ENCODE assay signal across 9 cellular contexts in genomic region chr10:88582411-88582805, GRCh38. TPM values are rescaled to one million over a fixed set of nuclear protein-coding genes. Genes with fewer than 3 reads are reported as not detected.
DNase-seq lines count a peak whose midpoint lies in the region; ATAC-seq and TF ChIP-seq lines count a peak whose summit lies in the region.
"Had no signal": no experiment of that assay in that cellular context is flagged by ENCODE, and none has a peak within 500 bp of the region (broad histone marks: within the 10 kb centered on the region; RNA-seq: fewer than 3 reads in every experiment).

No MANE protein-coding gene starts in this region.

- no peak for DNase-seq in T-helper 2 cell treated with Interferon-gamma antibody and Interleukin-4, amounts not matched to agents 5 μg/mL and 100 μg/mL, for 36 hours (ENCODE audit: low spot score)
- DNase-seq in T-helper 2 cell: no peak
- DNase-seq in ascending aorta (ENCODE audit: low spot score in 2 of 2): no peak
- no peak for DNase-seq in left lung
- no peak for DNase-seq in NCI-H345 (lab: John Stamatoyannopoulos, UW)
- DNase-seq in mucosa of gallbladder (ENCODE audit: low spot score): no peak
- DNase-seq in OCI-M1 (lab: John Stamatoyannopoulos, UW): no peak

- no peaks in the 10 kb centered on the region for H3K36me3 ChIP-seq in ascending aorta
- H3K36me3 ChIP-seq in left lung: no peaks in the 10 kb centered on the region
- H3K36me3 ChIP-seq in subcutaneous abdominal adipose tissue (ENCODE audit: control insufficient read depth in 5 of 5, insufficient read depth in 5 of 5, low read length in 5 of 5): peaks cover 0 to 6% (median 0%) of the 10 kb centered on the region in 5 donors

- H3K9me3 Mint-ChIP-seq in T-helper 2 cell treated with Interferon-gamma antibody and Interleukin-4, amounts not matched to agents 5 μg/mL and 100 μg/mL, for 36 hours: peaks cover 3% of the 10 kb centered on the region

- H3K9me3 ChIP-seq in ascending aorta (no peaks in the 10 kb centered on the region), left lung (no peaks in the 10 kb centered on the region), subcutaneous abdominal adipose tissue (ENCODE audit: control insufficient read depth in 5 of 5, low read length in 5 of 5) (no peaks in the 10 kb centered on the region)

- H3K27ac ChIP-seq in ascending aorta: peak overlapping the region; percentile 88 to 91
- H3K27ac ChIP-seq in left lung: peak overlapping the region; percentile 89
- H3K27ac ChIP-seq in subcutaneous abdominal adipose tissue (ENCODE audit: low read depth, low read length): peak overlapping the region; percentile 97

- H3K27me3 Mint-ChIP-seq in T-helper 2 cell treated with Interferon-gamma antibody and Interleukin-4, amounts not matched to agents 5 μg/mL and 100 μg/mL, for 36 hours (ENCODE audit: low read depth): peaks cover 18% of the 10 kb centered on the region

- no peak for ATAC-seq in left lung

- peaks cover 0 to 6% of the 10 kb centered on the region in 2 donors for H3K4me1 ChIP-seq in ascending aorta
- peaks cover 0 to 3% of the 10 kb centered on the region in 2 donors for H3K4me1 ChIP-seq in left lung
- H3K4me1 ChIP-seq in subcutaneous abdominal adipose tissue (ENCODE audit: control insufficient read depth in 5 of 5, insufficient read depth in 5 of 5, low read length in 5 of 5): peaks cover 2 to 13% (median 11%) of the 10 kb centered on the region in 5 donors

- TF ChIP-seq CTCF in ascending aorta (IDR thresholded peaks at IDR 0.05) (no peak), left lung (IDR thresholded peaks at IDR 0.05) (no peak)

- peaks cover 8% of the 10 kb centered on the region for H3K4me1 Mint-ChIP-seq in T-helper 2 cell treated with Interferon-gamma antibody and Interleukin-4, amounts not matched to agents 5 μg/mL and 100 μg/mL, for 36 hours (ENCODE audit: low read depth)

- intact Hi-C loops in ascending aorta (cut with DNase I): loop anchor here (10.0 kb wide), 1 partner anchor 632 kb away; no protein-coding TSS in a partner anchor
- intact Hi-C loops in left lung (cut with DNase I): no loop called here

- H3K36me3 Mint-ChIP-seq in T-helper 2 cell treated with Interferon-gamma antibody and Interleukin-4, amounts not matched to agents 5 μg/mL and 100 μg/mL, for 36 hours (ENCODE audit: low read depth): no peaks in the 10 kb centered on the region

- H3K27ac Mint-ChIP-seq in T-helper 2 cell treated with Interferon-gamma antibody and Interleukin-4, amounts not matched to agents 5 μg/mL and 100 μg/mL, for 36 hours: no peak overlapping the region

- no peaks in the 10 kb centered on the region for H3K27me3 ChIP-seq in ascending aorta
- H3K27me3 ChIP-seq in left lung: no peaks in the 10 kb centered on the region
- no peaks in the 10 kb centered on the region for H3K27me3 ChIP-seq in subcutaneous abdominal adipose tissue (ENCODE audit: control insufficient read depth in 5 of 5, insufficient read depth in 4 of 5, low read length in 5 of 5)

- H3K4me3 ChIP-seq in ascending aorta (peak overlapping the region; percentile 70 to 75), left lung (peak overlapping the region; percentile 58 to 64), subcutaneous abdominal adipose tissue (ENCODE audit: low read depth in 1 of 5, low read length in 5 of 5) (peak overlapping the region; percentile 68 to 97 (median 85))

- H3K9ac ChIP-seq in subcutaneous abdominal adipose tissue (ENCODE audit: low read length in 5 of 5): peak overlapping the region in 2 of 5 donors; percentile 97 to 99

- H3K4me3 Mint-ChIP-seq in T-helper 2 cell treated with Interferon-gamma antibody and Interleukin-4, amounts not matched to agents 5 μg/mL and 100 μg/mL, for 36 hours: peak overlapping the region; percentile 12

RNA-seq across cellular contexts. Expression of gene RNLS, which starts 0.7 kb away (rescaled TPM):
- total RNA-seq in ascending aorta: 12.1 TPM
- 1 to 10 TPM; 5.8 to 8.8 TPM for total RNA-seq in left lung
- total RNA-seq in mucosa of gallbladder: 14.6 TPM

RNA-seq across cellular contexts. Expression of gene LIPJ, which starts 4.2 kb away (rescaled TPM):
- not detected for total RNA-seq in ascending aorta
- not detected for total RNA-seq in left lung
- total RNA-seq in mucosa of gallbladder: not detected
- total RNA-seq: glomerular endothelial cell had no signal
